In the genomic region with DNA sequence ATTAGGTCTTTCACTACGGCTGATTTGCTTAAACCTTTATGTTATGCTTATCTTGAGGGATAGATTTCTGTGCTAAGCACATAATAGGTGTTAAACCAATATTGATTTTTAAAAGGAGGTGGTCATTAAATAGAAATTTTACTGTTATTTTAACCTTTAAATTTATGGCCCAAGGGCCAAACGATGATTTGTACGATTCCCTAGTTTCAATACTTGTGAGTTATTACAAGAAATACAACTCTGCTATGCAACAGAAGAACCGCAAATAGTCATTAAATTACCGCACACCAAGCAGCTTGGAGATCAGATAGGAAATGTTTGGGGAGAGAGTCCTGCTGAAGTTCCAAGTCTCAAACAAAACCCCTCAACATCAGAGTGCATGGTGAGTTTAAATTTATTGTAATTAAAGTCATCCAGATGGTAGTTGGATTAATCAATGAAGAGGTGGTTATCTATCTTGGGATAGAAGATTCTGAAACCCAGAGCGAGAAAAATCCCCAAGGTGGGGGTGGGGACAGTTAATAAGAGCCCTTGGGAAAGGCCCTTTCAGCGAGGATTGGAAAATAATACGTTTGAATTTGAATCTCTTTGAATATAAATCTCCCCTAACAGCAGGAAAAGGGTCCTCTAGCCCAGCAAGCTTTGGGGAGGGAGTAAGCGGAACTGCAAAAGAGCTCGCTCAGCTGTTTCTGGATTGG, we compare ENCODE assay signal across 8 cellular contexts. TPM values are rescaled to one million over a fixed set of nuclear protein-coding genes. Genes with fewer than 3 reads are reported as not detected.
DNase-seq lines count a peak whose midpoint lies in the region; TF ChIP-seq lines count a peak whose summit lies in the region.

No MANE protein-coding gene starts in this region.

- H3K27ac ChIP-seq in A673 (ENCODE audit: low read depth, low read length, poor library complexity, severe bottlenecking), result peak overlapping the region; percentile 94
- H3K27ac ChIP-seq in colonic mucosa, result peak overlapping the region; percentile 75
- H3K27ac ChIP-seq in muscle layer of duodenum (ENCODE audit: low read length), result peak overlapping the region; percentile 95

- H3K36me3 ChIP-seq in A673 (ENCODE audit: insufficient read depth, low read length, poor library complexity, severe bottlenecking) (no peaks in the 10 kb centered on the region), colonic mucosa (no peaks in the 10 kb centered on the region), muscle layer of duodenum (ENCODE audit: control insufficient read depth in 1 of 2, insufficient read depth in 2 of 2, low read length in 2 of 2) (no peaks in the 10 kb centered on the region)

- H3K9ac ChIP-seq in colonic mucosa (ENCODE audit: low read depth in 2 of 2, low read length in 2 of 2), result peak overlapping the region; percentile 84 to 96

- intact Hi-C loops in A673 (cut with micrococcal nuclease; ENCODE audit: unreplicated experiment) (loop anchor here (2.0 to 5.0 kb wide), 3 partner anchors 19 to 175 kb away; no protein-coding TSS in a partner anchor), colonic mucosa (cut with DNase I) (no loop called here)

- H3K9me3 ChIP-seq in A673 (ENCODE audit: low read depth, low read length, poor library complexity, severe bottlenecking), result no peaks in the 10 kb centered on the region
- H3K9me3 ChIP-seq in colonic mucosa, result no peaks in the 10 kb centered on the region
- H3K9me3 ChIP-seq in muscle layer of duodenum (ENCODE audit: control insufficient read depth in 1 of 2, low read length in 2 of 2), result no peaks in the 10 kb centered on the region

- DNase-seq in A673 (ENCODE audit: low spot score) (peak; percentile 83), GM12864 (ENCODE audit: low read depth) (no peak), NCI-H82 treated with DMSO at 0.1 percent for 48 hours (lab: John Stamatoyannopoulos, UW; ENCODE audit: unreplicated experiment) (peak; percentile 3), colonic mucosa (peak; percentile 53), epidermal melanocyte (ENCODE audit: insufficient read length, low spot score) (no peak), HK-2 (ENCODE audit: unreplicated experiment) (no peak), Kasumi-1 (lab: John Stamatoyannopoulos, UW) (no peak)

- CTCF ChIA-PET in A673 (lab: Charles Lee), result interaction anchor here (0.9 to 1.2 kb wide), 2 partner anchors 13 to 851 kb away, joined by 5 read pairs; no protein-coding TSS in a partner anchor

- POLR2A ChIA-PET in A673 (lab: Charles Lee; ENCODE audit: low non-redundant PET), result interaction anchor here (0.6 kb wide), 2 partner anchors 73 to 1038 kb away, joined by 3 to 6 read pairs; no protein-coding TSS in a partner anchor

- H3K4me3 ChIP-seq in A673 (ENCODE audit: low read depth, low read length, poor library complexity, severe bottlenecking) (peak overlapping the region; percentile 77), GM12864 (ENCODE audit: low read depth, low read length) (peak overlapping the region; percentile 95), colonic mucosa (peak overlapping the region; percentile 70), muscle layer of duodenum (ENCODE audit: low read depth in 1 of 2, low read length in 2 of 2) (peak overlapping the region; percentile 85 to 93)

- TF ChIP-seq CTCF in A673 (conservative IDR thresholded peaks at IDR 0.05; ENCODE audit: low read depth, low read length), result no peak
- TF ChIP-seq CTCF in GM12864 (IDR thresholded peaks at IDR 0.05; ENCODE audit: low read depth, low read length, missing control alignments), result no peak
- no peak for TF ChIP-seq CTCF in colonic mucosa (IDR thresholded peaks at IDR 0.05)

- peaks cover 32% of the 10 kb centered on the region for H3K4me1 ChIP-seq in A673 (ENCODE audit: insufficient read depth, low read length, poor library complexity, severe bottlenecking)
- H3K4me1 ChIP-seq in colonic mucosa, result no peaks in the 10 kb centered on the region
- peaks cover 0 to 15% of the 10 kb centered on the region in 2 donors for H3K4me1 ChIP-seq in muscle layer of duodenum (ENCODE audit: control insufficient read depth in 1 of 2, insufficient read depth in 2 of 2, low read length in 2 of 2)

- TSS peak; percentile 77 for BruUV-seq in A673 (replicated peaks; lab: Mats Ljungman, UMichigan)

- H3K27me3 ChIP-seq in A673 (replicated peaks; ENCODE audit: insufficient read depth, low read depth, low read length, poor library complexity) (no peaks in the 10 kb centered on the region), colonic mucosa (no peaks in the 10 kb centered on the region), muscle layer of duodenum (ENCODE audit: low read depth, low read length) (no peaks in the 10 kb centered on the region)

RNA-seq across cellular contexts. Expression of a gene that starts 0.8 kb away (rescaled TPM):
- total RNA-seq in A673 (2021) (98.6 and 111 TPM in 2 replicates), colonic mucosa (10 to 100 TPM; 25.3 to 25.9 TPM)

Comparison
In these comparisons a context has a peak if more than half of its experiments do, and no peak if none do; other contexts are left out.
1. DNase-seq: peak in A673 (single experiment), NCI-H82 treated with DMSO at 0.1 percent for 48 hours (single experiment) and colonic mucosa (single experiment); none in GM12864 (single experiment), epidermal melanocyte (single experiment), HK-2 (single experiment) and Kasumi-1 (0 of 2).
2. Peak in every context shown above with its lines, with median percentiles within 50 percentile points of each other: H3K27ac ChIP-seq and H3K4me3 ChIP-seq.